10 cellular contexts compared by ENCODE assay signal in genomic region chr16:1780677-1781072, GRCh38. TPM values are rescaled to one million over a fixed set of nuclear protein-coding genes. Genes with fewer than 3 reads are reported as not detected.
DNase-seq lines count a peak whose midpoint lies in the region; ATAC-seq and TF ChIP-seq lines count a peak whose summit lies in the region.
"Had no signal": no experiment of that assay in that cellular context is flagged by ENCODE, and none has a peak within 500 bp of the region (broad histone marks: within the 10 kb centered on the region; RNA-seq: fewer than 3 reads in every experiment).

No MANE protein-coding gene starts in this region.

- no peak for TF ChIP-seq POLR2A in right lobe of liver (IDR thresholded peaks at IDR 0.05)

- no peaks in the 10 kb centered on the region for H3K9me2 ChIP-seq in GM23338 (ENCODE audit: insufficient read depth)

- no peak for ATAC-seq in GM23338
- no peak for ATAC-seq in right lobe of liver
- no peak for ATAC-seq in GM18868 (IDR thresholded peaks at IDR 0.05; ENCODE audit: unreplicated experiment)
- no peak for ATAC-seq in HG03460 (IDR thresholded peaks at IDR 0.05; ENCODE audit: unreplicated experiment)
- no peak for ATAC-seq in GM18520 (IDR thresholded peaks at IDR 0.05; ENCODE audit: unreplicated experiment)

- DNase-seq in GM23338 (ENCODE audit: low spot score) (no peak), right lobe of liver (no peak), GOT3 (lab: John Stamatoyannopoulos, UW) (no peak)
- DNase-seq: caudate nucleus, NCI-H446 had no signal

- peak overlapping the region; percentile 86 for H3K4me3 Mint-ChIP-seq in GM23338
- H3K4me3 Mint-ChIP-seq in activated naive CD8-positive, alpha-beta T cell: peak overlapping the region; percentile 86

- H3K27ac Mint-ChIP-seq in GM23338: no peak overlapping the region
- no peak overlapping the region for H3K27ac Mint-ChIP-seq in activated naive CD8-positive, alpha-beta T cell

- no peak for TF ChIP-seq CTCF in GM23338 (conservative IDR thresholded peaks at IDR 0.05; ENCODE audit: low read depth in 2 of 2)
- no peak for TF ChIP-seq CTCF in right lobe of liver (IDR thresholded peaks at IDR 0.05)

- peak overlapping the region in 1 of 11 experiments; percentile 81; a peak in 1 of 22 replicates for H3K27ac ChIP-seq in BLaER1 treated with 17β-estradiol and CSF1 and Interleukin-3, amounts not matched to agents 10 nM and 100 nM
- H3K27ac ChIP-seq in GM23338 (ENCODE audit: low read depth) (no peak overlapping the region), right lobe of liver (peak overlapping the region in 2 of 3 donors; percentile 58 to 71)

- peak overlapping the region in 10 of 11 experiments; percentile 83 to 95 (median 88); a peak in 15 of 22 replicates for H3K9ac ChIP-seq in BLaER1 treated with 17β-estradiol and CSF1 and Interleukin-3, amounts not matched to agents 10 nM and 100 nM

- H3K9me3 Mint-ChIP-seq in GM23338: peaks cover 7% of the 10 kb centered on the region; the same call in 1 of the 3 replicates
- H3K9me3 Mint-ChIP-seq in activated naive CD8-positive, alpha-beta T cell (ENCODE audit: low read depth): no peaks in the 10 kb centered on the region

- peaks cover 63 to 91% (median 84%) of the 10 kb centered on the region in 11 experiments for H4K20me1 ChIP-seq in BLaER1 treated with 17β-estradiol and CSF1 and Interleukin-3, amounts not matched to agents 10 nM and 100 nM
- H4K20me1 ChIP-seq in GM23338 (replicated peaks; ENCODE audit: insufficient read depth): peaks cover 26% of the 10 kb centered on the region

- no peak overlapping the region for H2AFZ ChIP-seq in GM23338

- 55% methylated on average over 6 of the region's 6 CpGs for WGBS in right lobe of liver (ENCODE audit: insufficient coverage, low coverage, low lambda C conversion rate, missing lambda C conversion rate)

- peaks cover 26% of the 10 kb centered on the region for H3K79me2 ChIP-seq in GM23338 (replicated peaks; ENCODE audit: insufficient read depth)

- no peaks in the 10 kb centered on the region for H3K27me3 ChIP-seq in BLaER1 treated with 17β-estradiol and CSF1 and Interleukin-3, amounts not matched to agents 10 nM and 100 nM
- H3K27me3 ChIP-seq in GM23338 (ENCODE audit: insufficient read depth) (no peaks in the 10 kb centered on the region), right lobe of liver (no peaks in the 10 kb centered on the region)

- intact Hi-C loops in right lobe of liver (cut with DNase I): no loop called here

- peaks cover 35% of the 10 kb centered on the region for H3K27me3 Mint-ChIP-seq in GM23338 (ENCODE audit: insufficient read depth, low read depth, poor library complexity)
- H3K27me3 Mint-ChIP-seq in activated naive CD8-positive, alpha-beta T cell: no peaks in the 10 kb centered on the region

- H3K9me3 ChIP-seq in BLaER1 treated with 17β-estradiol and CSF1 and Interleukin-3, amounts not matched to agents 10 nM and 100 nM (replicated peaks in 1 of 11): no peaks in the 10 kb centered on the region
- no peaks in the 10 kb centered on the region for H3K9me3 ChIP-seq in right lobe of liver

- H3K4me2 ChIP-seq in BLaER1 treated with 17β-estradiol and CSF1 and Interleukin-3, amounts not matched to agents 10 nM and 100 nM: peak overlapping the region; percentile 83 to 99 (median 95); a peak in 21 of 22 replicates
- H3K4me2 ChIP-seq in GM23338: no peak overlapping the region

- H3K4me3 ChIP-seq in BLaER1 treated with 17β-estradiol and CSF1 and Interleukin-3, amounts not matched to agents 10 nM and 100 nM: peak overlapping the region in 8 of 10 experiments; percentile 83 to 99 (median 90); a peak in 5 of 20 replicates
- H3K4me3 ChIP-seq in GM23338: no peak overlapping the region
- peak overlapping the region in 1 of 3 donors; percentile 94 for H3K4me3 ChIP-seq in right lobe of liver

- peaks cover 5% of the 10 kb centered on the region for H3K4me1 Mint-ChIP-seq in GM23338
- peaks cover 20% of the 10 kb centered on the region for H3K4me1 Mint-ChIP-seq in activated naive CD8-positive, alpha-beta T cell (ENCODE audit: low read depth)

- H3K36me3 Mint-ChIP-seq in GM23338 (ENCODE audit: low read depth): peaks cover 16% of the 10 kb centered on the region; the same call in 2 of the 3 replicates
- H3K36me3 Mint-ChIP-seq in activated naive CD8-positive, alpha-beta T cell: no peaks in the 10 kb centered on the region

- H3K4me1 ChIP-seq in BLaER1 treated with 17β-estradiol and CSF1 and Interleukin-3, amounts not matched to agents 10 nM and 100 nM: peaks cover 22 to 44% (median 35%) of the 10 kb centered on the region in 10 experiments
- H3K4me1 ChIP-seq in GM23338 (ENCODE audit: insufficient read depth): peaks cover 4% of the 10 kb centered on the region; the same call in 1 of the 2 replicates
- H3K4me1 ChIP-seq in right lobe of liver: peaks cover 0 to 35% (median 11%) of the 10 kb centered on the region in 4 donors

- 0 out of 2 replicates have a peak, but pooled peaks cover 3% of the 10 kb centered on the region for H3F3A ChIP-seq in GM23338 (replicated peaks; ENCODE audit: low read depth)

- H3K36me3 ChIP-seq in BLaER1 treated with 17β-estradiol and CSF1 and Interleukin-3, amounts not matched to agents 10 nM and 100 nM: peaks cover 51 to 71% (median 57%) of the 10 kb centered on the region in 11 experiments
- no peaks in the 10 kb centered on the region for H3K36me3 ChIP-seq in GM23338 (ENCODE audit: insufficient read depth)
- H3K36me3 ChIP-seq in right lobe of liver: peaks cover 0 to 22% (median 4%) of the 10 kb centered on the region in 4 donors

TF ChIP-seq in GM23338, 12 proteins besides CTCF, POLR2A, EP300 and RAD21 (continues in another document):
- TF ChIP-seq ZNF331 (CRISPR knock-in tag; IDR thresholded peaks at IDR 0.05; ENCODE audit: low read depth): no peak

RNA-seq across cellular contexts. Expression of gene SPSB3, which starts 1.7 kb away (rescaled TPM):
- total RNA-seq in GM23338 (2014; rRNA removed; shearing (Covaris generic)): 34.7 and 42.8 TPM in 2 replicates
- 27.1 and 33.9 TPM in 2 replicates for polyA plus RNA-seq in GM23338 (2016; fragmentation: Nextera tagmentation; extraction: Ambion mirVana)
- total RNA-seq in right lobe of liver: 10 to 100 TPM; 18.6 to 42.5 (median 34.5) TPM

RNA-seq across cellular contexts. Expression of gene NUBP2, which starts 2.1 kb away (rescaled TPM):
- 143 and 175 TPM in 2 replicates for total RNA-seq in GM23338 (2014; rRNA removed; shearing (Covaris generic))
- 79.0 and 79.4 TPM in 2 replicates for polyA plus RNA-seq in GM23338 (2016; fragmentation: Nextera tagmentation; extraction: Ambion mirVana)
- total RNA-seq in right lobe of liver: 10 to 100 TPM; 21.1 to 90.3 (median 32.6) TPM

RNA-seq across cellular contexts. Expression of gene MRPS34, which starts 7.7 kb away (rescaled TPM):
- 223 and 248 TPM in 2 replicates for total RNA-seq in GM23338 (2014; rRNA removed; shearing (Covaris generic))
- polyA plus RNA-seq in GM23338 (2016; fragmentation: Nextera tagmentation; extraction: Ambion mirVana): 370 and 391 TPM in 2 replicates
- total RNA-seq in right lobe of liver: 10 to 100 TPM; 42.5 to 90.5 (median 52.9) TPM

RNA-seq across cellular contexts. Expression of gene EME2, which starts 8.1 kb away (rescaled TPM):
- total RNA-seq in GM23338 (2014; rRNA removed; shearing (Covaris generic)): 15.0 and 17.3 TPM in 2 replicates
- polyA plus RNA-seq in GM23338 (2016; fragmentation: Nextera tagmentation; extraction: Ambion mirVana): 4.1 TPM in 2 replicates
- total RNA-seq in right lobe of liver: 10 to 100 TPM in 1 of 6 experiments, 1 to 10 TPM in 5; 3.8 to 11.1 (median 5.0) TPM

RNA-seq across cellular contexts. Expression of gene NME3, which starts 9.3 kb away (rescaled TPM):
- 73.7 and 95.3 TPM in 2 replicates for total RNA-seq in GM23338 (2014; rRNA removed; shearing (Covaris generic))
- 130 and 153 TPM in 2 replicates for polyA plus RNA-seq in GM23338 (2016; fragmentation: Nextera tagmentation; extraction: Ambion mirVana)
- total RNA-seq in right lobe of liver: 10 to 100 TPM; 17.9 to 36.1 (median 23.2) TPM
